ENCODE assay signal across 15 cellular contexts in genomic region chr2:151795646-151796240, GRCh38. TPM values are rescaled to one million over a fixed set of nuclear protein-coding genes. Genes with fewer than 3 reads are reported as not detected.
DNase-seq lines count a peak whose midpoint lies in the region; ATAC-seq, FAIRE-seq and TF ChIP-seq lines count a peak whose summit lies in the region.
"Had no signal": no experiment of that assay in that cellular context is flagged by ENCODE, and none has a peak within 500 bp of the region (broad histone marks: within the 10 kb centered on the region; RNA-seq: fewer than 3 reads in every experiment).

No MANE protein-coding gene starts in this region.

- peak; percentile 34 for DNase-seq in GM03348 (ENCODE audit: low spot score)
- DNase-seq in IMR-90: peak; percentile 38
- DNase-seq in H1 (ENCODE audit: low read depth in 1 of 2, low spot score in 2 of 2): no peak
- no peak for DNase-seq in psoas muscle
- DNase-seq in RPMI8226: no peak
- DNase-seq in NCI-H1048 (lab: John Stamatoyannopoulos, UW): no peak
- DNase-seq: C1 segment of cervical spinal cord, DMS 273 treated with DMSO at 0.1 percent for 48 hours, HCEC 1CT, NCI-H1092, NCI-H2227 treated with DMSO at 0.1 percent for 48 hours, NCI-H524 treated with DMSO at 0.1 percent for 48 hours, SHP77 treated with DMSO at 0.1 percent for 48 hours had no signal

- TF ChIP-seq CTCF in IMR-90 (conservative IDR thresholded peaks at IDR 0.05; ENCODE audit: low read depth, low read length) (no peak), H1 (IDR thresholded peaks at IDR 0.05; ENCODE audit: control extremely low read depth in 1 of 3, insufficient read depth in 1 of 3, low read depth in 1 of 3, low read length in 3 of 3) (no peak), psoas muscle (IDR thresholded peaks at IDR 0.05) (no peak)

- H3K27me3 ChIP-seq in IMR-90 (ENCODE audit: control insufficient read depth, insufficient read depth, low read length): no peaks in the 10 kb centered on the region
- H3K27me3 ChIP-seq in H1 (replicated peaks in 1 of 4; ENCODE audit: control insufficient read depth in 3 of 4, extremely low read depth in 1 of 4, insufficient read depth in 3 of 4, low read length in 3 of 4): no peaks in the 10 kb centered on the region
- H3K27me3 ChIP-seq in psoas muscle (ENCODE audit: insufficient read depth in 3 of 3, low read length in 2 of 3): no peaks in the 10 kb centered on the region

- H3K9me3 ChIP-seq in IMR-90 (ENCODE audit: control insufficient read depth, insufficient read depth, low read length) (no peaks in the 10 kb centered on the region), H1 (ENCODE audit: insufficient read depth in 2 of 2, low read depth in 1 of 2, low read length in 1 of 2) (0 out of 4 replicates have a peak, but pooled peaks cover 0 to 2% of the 10 kb centered on the region in 2 experiments), psoas muscle (no peaks in the 10 kb centered on the region)
- H3K9me3 ChIP-seq: A549 had no signal

- no TSS peak for BruUV-seq in IMR-90 (replicated peaks; lab: Mats Ljungman, UMichigan)

- dilution Hi-C loops in IMR-90 (cut with HindIII; ENCODE audit: low sequenced_read_pairs, unreplicated experiment): no loop called here

- H3K4me1 ChIP-seq in IMR-90 (ENCODE audit: control insufficient read depth, insufficient read depth, low read length) (no peaks in the 10 kb centered on the region), H1 (replicated peaks in 1 of 4; ENCODE audit: control insufficient read depth in 3 of 4, insufficient read depth in 4 of 4, low read length in 3 of 4) (no peaks in the 10 kb centered on the region), psoas muscle (peaks cover 22% of the 10 kb centered on the region)

- no peak overlapping the region for H2BK20ac ChIP-seq in IMR-90 (ENCODE audit: low read depth, low read length)
- no peak overlapping the region for H2BK20ac ChIP-seq in H1 (ENCODE audit: low read length)

- no peaks in the 10 kb centered on the region; the same call in 1 of the 2 replicates for H4K20me1 ChIP-seq in IMR-90 (ENCODE audit: insufficient read depth, low read length)
- peaks cover 1 to 4% of the 10 kb centered on the region in 2 experiments for H4K20me1 ChIP-seq in H1 (replicated peaks in 1 of 2; ENCODE audit: control insufficient read depth in 1 of 2, insufficient read depth in 2 of 2, low read length in 2 of 2)

- FAIRE-seq in H1 (lab: Jason Lieb, UNC): peak; percentile 24
- FAIRE-seq: A549 had no signal

- ATAC-seq in IMR-90 (ENCODE audit: low read depth): peak; percentile 53; the same call in 1 of the 2 replicates
- no peak for ATAC-seq in psoas muscle
- no peak for ATAC-seq in HG03135 (IDR thresholded peaks at IDR 0.05; ENCODE audit: unreplicated experiment)
- ATAC-seq: A549 had no signal

- H2AFZ ChIP-seq in IMR-90 (replicated peaks; ENCODE audit: low read length, poor library complexity) (no peak overlapping the region), H1 (ENCODE audit: low read length) (no peak overlapping the region)

- H3K18ac ChIP-seq in IMR-90 (ENCODE audit: low read depth, low read length) (no peak overlapping the region), H1 (ENCODE audit: extremely low read depth, low read length) (no peak overlapping the region)

- H3K23me2 ChIP-seq in H1 (ENCODE audit: low read depth, low read length): no peaks in the 10 kb centered on the region

- H3K56ac ChIP-seq in IMR-90 (ENCODE audit: extremely low read depth, insufficient read depth, low read length) (no peak overlapping the region), H1 (replicated peaks; ENCODE audit: insufficient read length, low read depth, low read length) (no peak overlapping the region)

- no peaks in the 10 kb centered on the region for H3K9me1 ChIP-seq in IMR-90 (ENCODE audit: insufficient read depth, low read length)

- CTCF ChIA-PET in IMR-90 (lab: Yijun Ruan, JAX): no interaction called here
- CTCF ChIA-PET in H1 (lab: Charles Lee; ENCODE audit: partially characterized antibody): no interaction called here

- H4K91ac ChIP-seq in IMR-90 (ENCODE audit: insufficient read depth, low read depth, low read length) (no peak overlapping the region), H1 (replicated peaks; ENCODE audit: insufficient read length, low read length) (no peak overlapping the region)

- H3K4me3 ChIP-seq in IMR-90 (ENCODE audit: insufficient read depth, low read depth, low read length) (no peak overlapping the region), H1 (ENCODE audit: extremely low read depth in 1 of 4, insufficient read depth in 2 of 4, low read depth in 3 of 4, low read length in 4 of 4) (no peak overlapping the region), psoas muscle (no peak overlapping the region)
- H3K4me3 ChIP-seq: A549 had no signal

- H3K4me2 ChIP-seq in IMR-90 (ENCODE audit: low read depth, low read length): no peak overlapping the region
- no peak overlapping the region for H3K4me2 ChIP-seq in H1 (ENCODE audit: insufficient read depth in 1 of 2, low read depth in 2 of 2, low read length in 2 of 2)
- H3K4me2 ChIP-seq: A549 had no signal

- H3K36me3 ChIP-seq in IMR-90 (ENCODE audit: control insufficient read depth, insufficient read depth, low read length) (peaks cover 1% of the 10 kb centered on the region; the same call in 1 of the 2 replicates), H1 (ENCODE audit: control insufficient read depth in 2 of 4, insufficient read depth in 4 of 4, low read length in 3 of 4) (peaks cover 0 to 11% (median under 1%) of the 10 kb centered on the region in 4 experiments; a peak in 3 of 8 replicates), psoas muscle (ENCODE audit: insufficient read depth in 1 of 2, low read depth in 1 of 2) (peaks cover 0 to 8% of the 10 kb centered on the region in 2 donors)

- no peak overlapping the region for H2BK15ac ChIP-seq in IMR-90 (ENCODE audit: low read depth, low read length)
- no peak overlapping the region for H2BK15ac ChIP-seq in H1 (ENCODE audit: low read length)

- H3K79me1 ChIP-seq in IMR-90 (ENCODE audit: low read depth in 1 of 2, low read length in 2 of 2) (no peaks in the 10 kb centered on the region; a peak in 2 of 4 replicates), H1 (ENCODE audit: low read depth, low read length) (no peaks in the 10 kb centered on the region; the same call in 1 of the 2 replicates)

- H2BK120ac ChIP-seq in IMR-90 (ENCODE audit: low read depth, low read length) (no peak overlapping the region), H1 (replicated peaks; ENCODE audit: low read depth, low read length) (no peak overlapping the region)

- no peaks in the 10 kb centered on the region for H3K79me2 ChIP-seq in H1 (ENCODE audit: control insufficient read depth in 1 of 2, insufficient read depth in 2 of 2, low read length in 2 of 2)

- intact Hi-C loops in IMR-90 (cut with micrococcal nuclease) (no loop called here), psoas muscle (cut with DNase I) (no loop called here)

- no peak overlapping the region for H2BK12ac ChIP-seq in H1 (ENCODE audit: low read depth, low read length)

- H4K8ac ChIP-seq in IMR-90 (ENCODE audit: low read depth in 2 of 2, low read length in 2 of 2) (no peak overlapping the region), H1 (ENCODE audit: extremely low read depth, insufficient read depth, low read length) (no peak overlapping the region)

- H2AK5ac ChIP-seq in IMR-90 (ENCODE audit: low read depth, low read length): no peak overlapping the region
- H2AK5ac ChIP-seq in H1 (ENCODE audit: low read depth, low read length): no peak overlapping the region

- TF ChIP-seq RAD21 in IMR-90 (IDR thresholded peaks at IDR 0.05; ENCODE audit: low read length): no peak
- TF ChIP-seq RAD21 in H1 (IDR thresholded peaks at IDR 0.05 in 1 of 2, conservative IDR thresholded peaks at IDR 0.05 in 1 of 2; ENCODE audit: low read depth in 2 of 2, low read length in 2 of 2): no peak

- WGBS in IMR-90 (ENCODE audit: extremely low coverage in 2 of 2, insufficient read length in 1 of 2), 2 experiments: 70% methylated on average over 2 of the region's 4 CpGs; no CpG with 5 or more reads in 1 of the 2 experiments
- 89% methylated on average over 4 of the region's 4 CpGs; no CpG with 5 or more reads in 1 of the 2 experiments for WGBS in H1 (ENCODE audit: extremely low coverage in 1 of 2, insufficient coverage in 1 of 2, insufficient read length in 1 of 2, insufficient replicate concordance in 2 of 2, low coverage in 1 of 2, low lambda C conversion rate in 2 of 2, missing lambda C conversion rate in 1 of 2), 2 experiments
- 57 to 67% (median 58%) methylated on average over 4 of the region's 4 CpGs for WGBS in psoas muscle, 3 donors

- TF ChIP-seq POLR2A in IMR-90 (IDR thresholded peaks at IDR 0.05; ENCODE audit: low read depth, low read length) (no peak), H1 (IDR thresholded peaks at IDR 0.05; ENCODE audit: control extremely low read depth in 1 of 2, low read depth in 2 of 2, low read length in 2 of 2) (no peak)

- no peak for TF ChIP-seq EP300 in H1 (IDR thresholded peaks at IDR 0.05; ENCODE audit: borderline replicate concordance in 1 of 2, low read depth in 2 of 2, low read length in 2 of 2)

- H3K23ac ChIP-seq in IMR-90 (ENCODE audit: low read depth, low read length) (no peak overlapping the region), H1 (ENCODE audit: insufficient read length) (no peak overlapping the region)

- H3K14ac ChIP-seq in IMR-90 (replicated peaks; ENCODE audit: low read depth, low read length) (no peak overlapping the region), H1 (ENCODE audit: insufficient read length) (no peak overlapping the region)

- H3K27ac ChIP-seq in IMR-90 (ENCODE audit: insufficient read depth, low read length): no peak overlapping the region
- no peak overlapping the region for H3K27ac ChIP-seq in H1 (ENCODE audit: low read depth, low read length)
- H3K27ac ChIP-seq in psoas muscle: peak overlapping the region; percentile 46
- H3K27ac ChIP-seq: A549 had no signal

- no peak overlapping the region for H4K5ac ChIP-seq in IMR-90 (ENCODE audit: low read depth, low read length)
- H4K5ac ChIP-seq in H1 (ENCODE audit: insufficient read length, low read depth, low read length): no peak overlapping the region

- no peak overlapping the region for H2BK5ac ChIP-seq in IMR-90 (ENCODE audit: low read depth, low read length, poor library complexity, severe bottlenecking)
- H2BK5ac ChIP-seq in H1 (ENCODE audit: low read depth, low read length): no peak overlapping the region

- POLR2A ChIA-PET in IMR-90 (lab: Charles Lee; ENCODE audit: unreplicated experiment): no interaction called here
- POLR2A ChIA-PET in H1 (lab: Charles Lee; ENCODE audit: partially characterized antibody): no interaction called here

- in situ Hi-C loops in IMR-90 (cut with MboI; ENCODE audit: low sequenced_read_pairs): no loop called here

- H3K9ac ChIP-seq in IMR-90 (ENCODE audit: low read depth, low read length) (no peak overlapping the region), H1 (replicated peaks in 1 of 4; ENCODE audit: extremely low read depth in 1 of 4, low read depth in 3 of 4, low read length in 3 of 4) (no peak overlapping the region)

- H3K4ac ChIP-seq in IMR-90 (ENCODE audit: low read depth, low read length) (no peak overlapping the region), H1 (replicated peaks; ENCODE audit: insufficient read length, low read depth, low read length) (no peak overlapping the region)

- H2AK9ac ChIP-seq in IMR-90 (replicated peaks; ENCODE audit: low read depth, low read length, poor library complexity): no peak overlapping the region

RNA-seq across cellular contexts. Expression of gene ARL5A, which starts 32.5 kb away (rescaled TPM):
- total RNA-seq in IMR-90 (2012; rRNA removed) (45.5 and 89.2 TPM in 2 replicates), psoas muscle (10 to 100 TPM; 42.5 to 71.9 (median 51.7) TPM)
- polyA plus RNA-seq in IMR-90 (2012; rRNA removed) (16.6 and 22.3 TPM in 2 replicates), H1 (2011; rRNA removed) (12.6 and 14.0 TPM in 2 replicates), psoas muscle (10 to 100 TPM; 11.8 to 57.5 (median 21.0) TPM)
- 2.4 and 3.9 TPM in 2 replicates for polyA plus RNA-seq in IMR-90 (2012; cell fraction: cytosol; rRNA removed)
- 1.4 and 5.8 TPM in 2 replicates for polyA plus RNA-seq in IMR-90 (2012; cell fraction: nucleus; rRNA removed; ENCODE audit: low replicate concordance)
- 74.8 and 86.3 TPM in 2 replicates for total RNA-seq in H1 (2021; fragmentation: NEBNext Ultra II Directional; extraction: Animal tissue kit (Norgen Biotek cat#: 25700))
- polyA plus RNA-seq in H1 (2011; cell fraction: cytosol; rRNA removed): 23.1 TPM
- 16.5 TPM for polyA plus RNA-seq in H1 (2011; cell fraction: nucleus; rRNA removed)
- 24.4 to 46.2 TPM (median 26.6 TPM) in 4 replicates for polyA plus RNA-seq in H1 (2012, experiment 1 of 2)
- polyA plus RNA-seq in H1 (2012, experiment 2 of 2): 4.0 TPM
- polyA plus RNA-seq in H1 (2013, experiment 1 of 2): 49.2 TPM
- 50.5 TPM for polyA plus RNA-seq in H1 (2013, experiment 2 of 2)
- 30.4 and 55.5 TPM in 2 replicates for polyA minus RNA-seq in H1 (2011; rRNA and poly(A)+ RNA removed)
- 21.1 TPM for polyA minus RNA-seq in H1 (2011; cell fraction: cytosol; rRNA and poly(A)+ RNA removed)
- 64.5 TPM for polyA minus RNA-seq in H1 (2011; cell fraction: nucleus; rRNA and poly(A)+ RNA removed)

Comparison
In these comparisons a context has a peak if more than half of its experiments do, and no peak if none do; other contexts are left out.
1. DNase-seq: peak in GM03348 (single experiment) and IMR-90 (single experiment); none in H1 (0 of 2), psoas muscle (0 of 2), RPMI8226 (single experiment) and NCI-H1048 (single experiment).